Comparison of ENCODE assay signal across 8 cellular contexts in genomic region chr22:36052505-36052941, GRCh38. TPM values are rescaled to one million over a fixed set of nuclear protein-coding genes. Genes with fewer than 3 reads are reported as not detected.
DNase-seq lines count a peak whose midpoint lies in the region; ATAC-seq and TF ChIP-seq lines count a peak whose summit lies in the region.

No MANE protein-coding gene starts in this region.

- peak; percentile 50 for DNase-seq in AG20443 (ENCODE audit: low spot score)
- DNase-seq in HK-2 (ENCODE audit: unreplicated experiment), result peak; percentile 20
- no peak for DNase-seq in WTC11 (ENCODE audit: low spot score)
- peak; percentile 86 for DNase-seq in kidney tubule cell (ENCODE audit: low spot score)
- DNase-seq in glutamatergic neuron, result no peak
- no peak for DNase-seq in activated effector memory CD4-positive, alpha-beta T cell treated with Interleukin-2 at 50 U/mL for 16 hours
- no peak for DNase-seq in germinal center (ENCODE audit: low spot score)

- H3K27me3 Mint-ChIP-seq in WTC11 (ENCODE audit: low read depth), result no peaks in the 10 kb centered on the region
- peaks cover 8% of the 10 kb centered on the region for H3K27me3 Mint-ChIP-seq in glutamatergic neuron (ENCODE audit: unreplicated experiment)

- H3K27ac Mint-ChIP-seq in WTC11 (no peak overlapping the region), glutamatergic neuron (ENCODE audit: unreplicated experiment) (no peak overlapping the region)

- H3K9me3 Mint-ChIP-seq in WTC11 (peaks cover 4% of the 10 kb centered on the region; the same call in 1 of the 2 replicates), glutamatergic neuron (ENCODE audit: unreplicated experiment) (peaks cover 2% of the 10 kb centered on the region)

- POLR2A ChIA-PET in WTC11 (lab: Charles Lee), result no interaction called here

- CTCF ChIA-PET in WTC11 (lab: Charles Lee), result interaction anchor here (2.2 kb wide), 1 partner anchor 13 kb away, joined by 31 read pairs; no protein-coding TSS in a partner anchor

- H3K36me3 Mint-ChIP-seq in WTC11, result no peaks in the 10 kb centered on the region
- H3K36me3 Mint-ChIP-seq in glutamatergic neuron (ENCODE audit: unreplicated experiment), result no peaks in the 10 kb centered on the region

- ATAC-seq in WTC11, result no peak; the same call in 1 of the 2 replicates
- no peak for ATAC-seq in GM21390 (IDR thresholded peaks at IDR 0.05; ENCODE audit: unreplicated experiment)

- no peak overlapping the region for H3K4me3 Mint-ChIP-seq in WTC11
- no peak overlapping the region for H3K4me3 Mint-ChIP-seq in glutamatergic neuron (ENCODE audit: unreplicated experiment)

- H3K4me1 Mint-ChIP-seq in WTC11, result peaks cover 21% of the 10 kb centered on the region
- H3K4me1 Mint-ChIP-seq in glutamatergic neuron (ENCODE audit: low read depth, unreplicated experiment), result peaks cover 11% of the 10 kb centered on the region

- TF ChIP-seq CTCF in WTC11 (IDR thresholded peaks at IDR 0.05), result no peak
- TF ChIP-seq CTCF in glutamatergic neuron (IDR thresholded peaks at IDR 0.05; ENCODE audit: partially characterized antibody, unreplicated experiment), result no peak

TF ChIP-seq in WTC11, 78 proteins besides CTCF, POLR2A, EP300 and RAD21:
- TF ChIP-seq GABPB1 (CRISPR knock-in tag; IDR thresholded peaks at IDR 0.05), result no peak
- TF ChIP-seq NFE2L1 (CRISPR knock-in tag; IDR thresholded peaks at IDR 0.05), result peak; percentile 33; the same call in 1 of the 2 replicates

RNA-seq across cellular contexts. Expression of gene RBFOX2, which starts 23.9 kb away (rescaled TPM):
- 102 to 107 TPM (median 103 TPM) in 3 replicates for total RNA-seq in WTC11 (2021)
- total RNA-seq in glutamatergic neuron (ENCODE audit: unreplicated experiment), result 380 TPM

Comparison
In these comparisons a context has a peak if more than half of its experiments do, and no peak if none do; other contexts are left out.
1. DNase-seq: peak in AG20443 (single experiment), HK-2 (single experiment) and kidney tubule cell (single experiment); none in WTC11 (single experiment), glutamatergic neuron (single experiment), activated effector memory CD4-positive, alpha-beta T cell treated with Interleukin-2 at 50 U/mL for 16 hours (single experiment) and germinal center (single experiment).